8 cellular contexts compared by ENCODE assay signal in genomic region chr22:36028646-36029405, GRCh38. TPM values are rescaled to one million over a fixed set of nuclear protein-coding genes. Genes with fewer than 3 reads are reported as not detected.
A peak's percentile ranks its signal among the peaks of the same experiment; 100 is the strongest.
DNase-seq lines count a peak whose midpoint lies in the region; ATAC-seq and TF ChIP-seq lines count a peak whose summit lies in the region.

Gene RBFOX2, minus strand, starts transcription at chr22:36028824. Its CDS starts 399 bp downstream, at chr22:36028425.

- peak; percentile 55 for ATAC-seq in HG02759 (IDR thresholded peaks at IDR 0.05; ENCODE audit: unreplicated experiment)
- ATAC-seq in GM21423 (IDR thresholded peaks at IDR 0.05; ENCODE audit: unreplicated experiment): no peak

- intact Hi-C loops in activated CD4-positive, alpha-beta T cell treated with anti-CD3 and anti-CD28 coated beads, Interleukin-2, amount 10 ng/mL, durations not matched to agents 24 days and 14 days (cut with micrococcal nuclease): loop anchor here (5.0 to 10.0 kb wide), 2 partner anchors 46 to 93 kb away; no protein-coding TSS in a partner anchor
- intact Hi-C loops in colonic mucosa (cut with DNase I): no loop called here

- H3K27me3 ChIP-seq in colonic mucosa: no peaks in the 10 kb centered on the region

- H3K4me3 Mint-ChIP-seq in activated CD4-positive, alpha-beta T cell treated with anti-CD3 and anti-CD28 coated beads, Interleukin-2, amount 10 ng/mL, durations not matched to agents 24 days and 14 days: peak within 1 kb of the TSS; percentile 89

- H3K36me3 ChIP-seq in colonic mucosa: no peaks in the 10 kb centered on the region

- peaks cover 14% of the 10 kb centered on the region for H3K4me1 Mint-ChIP-seq in activated CD4-positive, alpha-beta T cell treated with anti-CD3 and anti-CD28 coated beads, Interleukin-2, amount 10 ng/mL, durations not matched to agents 24 days and 14 days

- DNase-seq in C1 segment of cervical spinal cord (lab: John Stamatoyannopoulos, UW) (peak; percentile 50 to 97 (median 92)), NCI-H510A treated with DMSO at 0.1 percent for 48 hours (lab: John Stamatoyannopoulos, UW) (peak; percentile 86), colonic mucosa (peak; percentile 98), kidney glomerular epithelial cell (lab: John Stamatoyannopoulos, UW) (peak; percentile 98)
- DNase-seq in activated CD4-positive, alpha-beta T cell treated with anti-CD3 and anti-CD28 coated beads, Interleukin-2, amount 10 ng/mL, durations not matched to agents 24 days and 14 days: peak; percentile 91
- DNase-seq in stimulated activated CD4-positive, alpha-beta T cell treated with anti-CD3 and anti-CD28 coated beads, Interleukin-12 subunit alpha, Interleukin-12 subunit beta, amount 100 ng/mL, for 48 hours (ENCODE audit: low read depth in 2 of 3, low spot score in 1 of 3): peak; percentile 73 to 81 (median 78)

- peak within 1 kb of the TSS; percentile 70 for H3K27ac Mint-ChIP-seq in activated CD4-positive, alpha-beta T cell treated with anti-CD3 and anti-CD28 coated beads, Interleukin-2, amount 10 ng/mL, durations not matched to agents 24 days and 14 days

- H3K4me1 ChIP-seq in colonic mucosa: no peaks in the 10 kb centered on the region

- H3K4me3 ChIP-seq in colonic mucosa: peak within 1 kb of the TSS; percentile 68

- no peak for TF ChIP-seq CTCF in colonic mucosa (IDR thresholded peaks at IDR 0.05)

- H3K36me3 Mint-ChIP-seq in activated CD4-positive, alpha-beta T cell treated with anti-CD3 and anti-CD28 coated beads, Interleukin-2, amount 10 ng/mL, durations not matched to agents 24 days and 14 days (ENCODE audit: low read depth): no peaks in the 10 kb centered on the region

- peak within 1 kb of the TSS; percentile 76 for H3K27ac ChIP-seq in colonic mucosa

- H3K9me3 ChIP-seq in colonic mucosa: no peaks in the 10 kb centered on the region

- no peaks in the 10 kb centered on the region for H3K9me3 Mint-ChIP-seq in activated CD4-positive, alpha-beta T cell treated with anti-CD3 and anti-CD28 coated beads, Interleukin-2, amount 10 ng/mL, durations not matched to agents 24 days and 14 days

- peaks cover 46% of the 10 kb centered on the region for H3K27me3 Mint-ChIP-seq in activated CD4-positive, alpha-beta T cell treated with anti-CD3 and anti-CD28 coated beads, Interleukin-2, amount 10 ng/mL, durations not matched to agents 24 days and 14 days

- peak within 1 kb of the TSS; percentile 83 to 86 for H3K9ac ChIP-seq in colonic mucosa (ENCODE audit: low read depth in 2 of 2, low read length in 2 of 2)

RNA-seq across cellular contexts. Expression of gene RBFOX2, which starts in this region (rescaled TPM):
- 3.6 and 3.9 TPM in 2 replicates for total RNA-seq in activated CD4-positive, alpha-beta T cell treated with anti-CD3 and anti-CD28 coated beads, Interleukin-2, amount 10 ng/mL, durations not matched to agents 24 days and 14 days
- total RNA-seq in colonic mucosa: 10 to 100 TPM; 44.4 to 60.2 TPM
